ENCODE assay signal across 22 cellular contexts in genomic region chr18:27977009-27977408, GRCh38.
DNase-seq lines count a peak whose midpoint lies in the region; ATAC-seq and TF ChIP-seq lines count a peak whose summit lies in the region.
"Had no signal": no experiment of that assay in that cellular context is flagged by ENCODE, and none has a peak within 500 bp of the region (broad histone marks: within the 10 kb centered on the region; RNA-seq: fewer than 3 reads in every experiment).

No MANE protein-coding gene starts in this region.

- 92% methylated on average over 4 of the region's 4 CpGs for WGBS in SK-N-SH (ENCODE audit: low lambda C conversion rate)
- 45% methylated on average over 4 of the region's 4 CpGs for WGBS in prostate gland

- no peak overlapping the region for H3K4me3 Mint-ChIP-seq in neural crest cell
- no peak overlapping the region for H3K4me3 Mint-ChIP-seq in natural killer cell
- H3K4me3 Mint-ChIP-seq: B cell, CD14-positive monocyte had no signal

- CTCF ChIA-PET in SK-N-SH (lab: Yijun Ruan, JAX), result no interaction called here

- no peak for TF ChIP-seq RAD21 in SK-N-SH (IDR thresholded peaks at IDR 0.05; ENCODE audit: low read length)

- H3K4me2 ChIP-seq in SK-N-SH, result no peak overlapping the region
- no peak overlapping the region for H3K4me2 ChIP-seq in osteoblast (ENCODE audit: insufficient read depth, low read length)

- H2AFZ ChIP-seq in SK-N-SH (ENCODE audit: low read depth) (no peak overlapping the region), osteoblast (ENCODE audit: low read length) (no peak overlapping the region)
- H2AFZ ChIP-seq: GM23248 had no signal

- H3F3A ChIP-seq in SK-N-SH (replicated peaks; ENCODE audit: insufficient read depth), result peaks cover 13% of the 10 kb centered on the region

- H3K4me1 ChIP-seq in SK-N-SH (ENCODE audit: control insufficient read depth in 1 of 2, insufficient read depth in 2 of 2, low read depth in 1 of 2, low read length in 1 of 2) (peaks cover 0 to 5% of the 10 kb centered on the region in 2 experiments; a peak in 2 of 4 replicates), osteoblast (ENCODE audit: insufficient read depth, low read length) (no peaks in the 10 kb centered on the region), prostate gland (replicated peaks) (no peaks in the 10 kb centered on the region)
- H3K4me1 ChIP-seq: Peyer's patch had no signal

- no peaks in the 10 kb centered on the region for H3K9me2 ChIP-seq in SK-N-SH

- peak overlapping the region; percentile 48 for H3K27ac Mint-ChIP-seq in neural crest cell (ENCODE audit: unreplicated experiment)
- H3K27ac Mint-ChIP-seq in natural killer cell, result no peak overlapping the region
- H3K27ac Mint-ChIP-seq: B cell, CD14-positive monocyte had no signal

- POLR2A ChIA-PET in SK-N-SH (lab: Yijun Ruan, JAX), result no interaction called here

- H4K20me1 ChIP-seq in SK-N-SH (ENCODE audit: insufficient read depth) (no peaks in the 10 kb centered on the region; the same call in 1 of the 2 replicates), osteoblast (ENCODE audit: insufficient read depth, low read length) (no peaks in the 10 kb centered on the region)

- H3K27me3 Mint-ChIP-seq in neural crest cell (ENCODE audit: low read depth), result no peaks in the 10 kb centered on the region
- no peaks in the 10 kb centered on the region for H3K27me3 Mint-ChIP-seq in natural killer cell (ENCODE audit: low read depth in 2 of 2)
- H3K27me3 Mint-ChIP-seq: B cell had no signal

- peaks cover 61% of the 10 kb centered on the region for H3K36me3 Mint-ChIP-seq in neural crest cell (ENCODE audit: low read depth)
- H3K36me3 Mint-ChIP-seq in natural killer cell, result no peaks in the 10 kb centered on the region
- H3K36me3 Mint-ChIP-seq: CD14-positive monocyte had no signal

- TF ChIP-seq CTCF in SK-N-SH (IDR thresholded peaks at IDR 0.05) (no peak), neural crest cell (conservative IDR thresholded peaks at IDR 0.05) (no peak), osteoblast (IDR thresholded peaks at IDR 0.05; ENCODE audit: extremely low read depth, low read depth, low read length) (no peak), prostate gland (IDR thresholded peaks at IDR 0.05) (no peak), natural killer cell (IDR thresholded peaks at IDR 0.05) (no peak)

- H3K79me2 ChIP-seq in SK-N-SH (ENCODE audit: insufficient read depth) (peaks cover 54% of the 10 kb centered on the region), osteoblast (ENCODE audit: insufficient read depth, low read length) (peaks cover 5% of the 10 kb centered on the region)

- ATAC-seq in SK-N-SH treated with all-trans-retinoic acid at 6 μM for 48 hours, result no peak
- peak; percentile 60 for ATAC-seq in left ventricle myocardium superior
- ATAC-seq in natural killer cell, result no peak

- no peak for DNase-seq in SK-N-SH
- DNase-seq in left ventricle myocardium superior, result no peak
- DNase-seq in neural crest cell (ENCODE audit: low read depth, low spot score), result no peak
- DNase-seq in osteoblast (ENCODE audit: insufficient read length, low spot score, missing footprints), result no peak
- no peak for DNase-seq in prostate gland (ENCODE audit: low spot score)
- no peak for DNase-seq in natural killer cell
- DNase-seq: DMS53, GM23248, H7, NCI-H1092, NCI-H1417 treated with DMSO at 0.1 percent for 48 hours, NCI-H187, NCI-H2081 treated with DMSO at 0.1 percent for 48 hours, NCI-H2171, NCI-H226, NCI-H510A, NCI-H69, Peyer's patch had no signal

- no peaks in the 10 kb centered on the region for H3K9me3 Mint-ChIP-seq in neural crest cell
- H3K9me3 Mint-ChIP-seq in natural killer cell, result peaks cover 9 to 10% of the 10 kb centered on the region in 2 donors

- intact Hi-C loops in left ventricle myocardium superior (cut with micrococcal nuclease) (no loop called here), prostate gland (cut with DNase I) (no loop called here), natural killer cell (cut with micrococcal nuclease) (no loop called here)

- H3K27ac ChIP-seq in SK-N-SH (ENCODE audit: low read depth in 2 of 2, low read length in 1 of 2) (peak overlapping the region in 1 of 2 experiments; percentile 22; a peak in 1 of 4 replicates), osteoblast (ENCODE audit: low read depth, low read length) (no peak overlapping the region), prostate gland (no peak overlapping the region)
- H3K27ac ChIP-seq: 22Rv1, GM23248, Peyer's patch had no signal

- H3K4me1 Mint-ChIP-seq in neural crest cell, result no peaks in the 10 kb centered on the region
- H3K4me1 Mint-ChIP-seq in natural killer cell, result no peaks in the 10 kb centered on the region
- H3K4me1 Mint-ChIP-seq: B cell, CD14-positive monocyte had no signal

- H3K9ac ChIP-seq in SK-N-SH, result no peak overlapping the region
- H3K9ac ChIP-seq: GM23248 had no signal

- H3K4me3 ChIP-seq in SK-N-SH (ENCODE audit: low read depth in 2 of 2, low read length in 1 of 2), result no peak overlapping the region
- no peak overlapping the region for H3K4me3 ChIP-seq in osteoblast (ENCODE audit: insufficient read depth, low read length)
- no peak overlapping the region for H3K4me3 ChIP-seq in prostate gland
- H3K4me3 ChIP-seq: GM23248, Peyer's patch had no signal

- H3K36me3 ChIP-seq in SK-N-SH (replicated peaks in 1 of 2; ENCODE audit: control insufficient read depth in 1 of 2, insufficient read depth in 2 of 2, low read length in 1 of 2) (peaks cover 70 to 90% of the 10 kb centered on the region in 2 experiments), osteoblast (ENCODE audit: insufficient read depth, low read length) (peaks cover 39% of the 10 kb centered on the region), prostate gland (no peaks in the 10 kb centered on the region)
- H3K36me3 ChIP-seq: Peyer's patch had no signal

- no peak for TF ChIP-seq EP300 in SK-N-SH (IDR thresholded peaks at IDR 0.05; ENCODE audit: borderline replicate concordance in 1 of 2, low read depth in 1 of 2, low read length in 1 of 2)

- TF ChIP-seq POLR2A in prostate gland (IDR thresholded peaks at IDR 0.05), result no peak

- H3K9me3 ChIP-seq in SK-N-SH, result no peaks in the 10 kb centered on the region
- no peaks in the 10 kb centered on the region for H3K9me3 ChIP-seq in osteoblast (ENCODE audit: low read depth, low read length)
- H3K9me3 ChIP-seq in prostate gland, result no peaks in the 10 kb centered on the region
- H3K9me3 ChIP-seq: Peyer's patch had no signal

- H3K27me3 ChIP-seq in SK-N-SH (ENCODE audit: insufficient read depth) (no peaks in the 10 kb centered on the region), osteoblast (ENCODE audit: insufficient read depth, low read length) (no peaks in the 10 kb centered on the region), prostate gland (replicated peaks; ENCODE audit: insufficient read depth) (no peaks in the 10 kb centered on the region)
- H3K27me3 ChIP-seq: Peyer's patch had no signal

TF ChIP-seq in SK-N-SH, 30 proteins besides CTCF, POLR2A, EP300 and RAD21 (continues in another document):
- TF ChIP-seq GATA2 (CRISPR knock-in tag; IDR thresholded peaks at IDR 0.05), result 0 out of 2 replicates have a peak, but pooled peaks have one; percentile 49
- TF ChIP-seq, protein P1, sequence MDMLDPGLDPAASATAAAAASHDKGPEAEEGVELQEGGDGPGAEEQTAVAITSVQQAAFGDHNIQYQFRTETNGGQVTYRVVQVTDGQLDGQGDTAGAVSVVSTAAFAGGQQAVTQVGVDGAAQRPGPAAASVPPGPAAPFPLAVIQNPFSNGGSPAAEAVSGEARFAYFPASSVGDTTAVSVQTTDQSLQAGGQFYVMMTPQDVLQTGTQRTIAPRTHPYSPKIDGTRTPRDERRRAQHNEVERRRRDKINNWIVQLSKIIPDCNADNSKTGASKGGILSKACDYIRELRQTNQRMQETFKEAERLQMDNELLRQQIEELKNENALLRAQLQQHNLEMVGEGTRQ (IDR thresholded peaks at IDR 0.05; ENCODE audit: borderline replicate concordance, low read depth, low read length), result no peak
- TF ChIP-seq TCF12 (IDR thresholded peaks at IDR 0.05), result no peak
- TF ChIP-seq PBX3 (IDR thresholded peaks at IDR 0.05), result no peak

TF ChIP-seq in SK-N-SH treated with all-trans-retinoic acid at 6 μM for 48 hours, 23 proteins besides CTCF, POLR2A, EP300 and RAD21:
- TF ChIP-seq, protein P2, sequence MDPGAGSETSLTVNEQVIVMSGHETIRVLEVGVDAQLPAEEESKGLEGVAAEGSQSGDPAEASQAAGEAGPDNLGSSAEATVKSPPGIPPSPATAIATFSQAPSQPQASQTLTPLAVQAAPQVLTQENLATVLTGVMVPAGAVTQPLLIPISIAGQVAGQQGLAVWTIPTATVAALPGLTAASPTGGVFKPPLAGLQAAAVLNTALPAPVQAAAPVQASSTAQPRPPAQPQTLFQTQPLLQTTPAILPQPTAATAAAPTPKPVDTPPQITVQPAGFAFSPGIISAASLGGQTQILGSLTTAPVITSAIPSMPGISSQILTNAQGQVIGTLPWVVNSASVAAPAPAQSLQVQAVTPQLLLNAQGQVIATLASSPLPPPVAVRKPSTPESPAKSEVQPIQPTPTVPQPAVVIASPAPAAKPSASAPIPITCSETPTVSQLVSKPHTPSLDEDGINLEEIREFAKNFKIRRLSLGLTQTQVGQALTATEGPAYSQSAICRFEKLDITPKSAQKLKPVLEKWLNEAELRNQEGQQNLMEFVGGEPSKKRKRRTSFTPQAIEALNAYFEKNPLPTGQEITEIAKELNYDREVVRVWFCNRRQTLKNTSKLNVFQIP (CRISPR knock-in tag; IDR thresholded peaks at IDR 0.05; ENCODE audit: borderline replicate concordance, low read depth), result no peak
- TF ChIP-seq RARB (CRISPR knock-in tag; IDR thresholded peaks at IDR 0.05) (no peak), OSR1 (CRISPR knock-in tag; IDR thresholded peaks at IDR 0.05) (no peak), BACH2 (CRISPR knock-in tag; IDR thresholded peaks at IDR 0.05; ENCODE audit: borderline replicate concordance) (no peak), ZFP30 (CRISPR knock-in tag; IDR thresholded peaks at IDR 0.05) (no peak), ZC3H10 (CRISPR knock-in tag; IDR thresholded peaks at IDR 0.05) (no peak), CREB5 (CRISPR knock-in tag; IDR thresholded peaks at IDR 0.05; ENCODE audit: low read depth) (no peak)
